ENCODE assay signal across 12 cellular contexts in the genomic region with DNA sequence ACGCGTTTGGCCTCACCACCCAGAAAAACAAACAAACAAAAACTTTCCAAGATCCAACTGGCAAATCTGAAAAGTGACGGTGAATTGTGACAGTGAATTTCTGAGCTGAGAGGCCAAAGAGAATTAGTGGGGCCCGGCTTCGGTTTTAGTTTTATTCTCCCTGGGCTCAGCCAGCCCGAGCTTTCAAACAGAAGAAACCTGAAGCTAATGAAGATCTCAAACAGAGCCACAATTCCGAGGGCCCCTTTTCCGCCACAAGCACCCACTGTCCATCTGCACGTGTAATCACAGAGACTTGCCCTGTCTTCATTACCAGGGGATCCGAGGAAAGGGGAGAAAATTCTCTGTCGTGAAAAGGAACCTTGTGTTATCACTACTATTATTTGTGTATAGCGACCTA. TPM values are rescaled to one million over a fixed set of nuclear protein-coding genes. Genes with fewer than 3 reads are reported as not detected.
"Had no signal": no experiment of that assay in that cellular context is flagged by ENCODE, and none has a peak within 500 bp of the region (broad histone marks: within the 10 kb centered on the region; RNA-seq: fewer than 3 reads in every experiment).

No MANE protein-coding gene starts in this region.

- H3K79me2 ChIP-seq: hepatocyte had no signal

- H2AFZ ChIP-seq: hepatocyte had no signal

- H3K4me3 Mint-ChIP-seq: activated CD4-positive, alpha-beta T cell treated with anti-CD3 and anti-CD28 coated beads for 36 hours; effector memory CD8-positive, alpha-beta T cell; natural killer cell had no signal

- H3K4me3 ChIP-seq: hepatocyte, lower lobe of right lung, thyroid gland, uterus had no signal

- H3K4me2 ChIP-seq: hepatocyte had no signal

- H3K9me3 Mint-ChIP-seq: effector memory CD8-positive, alpha-beta T cell had no signal

- H3K27ac ChIP-seq: hepatocyte, lower lobe of right lung, thyroid gland, uterus, VCaP had no signal

- H3K36me3 ChIP-seq: lower lobe of right lung, thyroid gland, uterus had no signal

- DNase-seq: activated CD4-positive, alpha-beta T cell treated with anti-CD3 and anti-CD28 coated beads for 36 hours; activated naive CD4-positive, alpha-beta T cell treated with Interleukin-2 at 50 U/mL for 16 hours; cortex of kidney; effector memory CD8-positive, alpha-beta T cell; lower lobe of right lung; natural killer cell; thyroid gland; uterus had no signal

- H3K9me3 ChIP-seq: lower lobe of right lung, thyroid gland, uterus had no signal

- H3K27ac Mint-ChIP-seq: activated CD4-positive, alpha-beta T cell treated with anti-CD3 and anti-CD28 coated beads for 36 hours; effector memory CD8-positive, alpha-beta T cell; natural killer cell had no signal

RNA-seq across cellular contexts. Expression of gene ONECUT2, which starts 4.2 kb away (rescaled TPM):
- total RNA-seq: mononuclear cell, natural killer cell, skeletal muscle tissue had no signal
